8 cellular contexts compared by ENCODE assay signal in the genomic region with DNA sequence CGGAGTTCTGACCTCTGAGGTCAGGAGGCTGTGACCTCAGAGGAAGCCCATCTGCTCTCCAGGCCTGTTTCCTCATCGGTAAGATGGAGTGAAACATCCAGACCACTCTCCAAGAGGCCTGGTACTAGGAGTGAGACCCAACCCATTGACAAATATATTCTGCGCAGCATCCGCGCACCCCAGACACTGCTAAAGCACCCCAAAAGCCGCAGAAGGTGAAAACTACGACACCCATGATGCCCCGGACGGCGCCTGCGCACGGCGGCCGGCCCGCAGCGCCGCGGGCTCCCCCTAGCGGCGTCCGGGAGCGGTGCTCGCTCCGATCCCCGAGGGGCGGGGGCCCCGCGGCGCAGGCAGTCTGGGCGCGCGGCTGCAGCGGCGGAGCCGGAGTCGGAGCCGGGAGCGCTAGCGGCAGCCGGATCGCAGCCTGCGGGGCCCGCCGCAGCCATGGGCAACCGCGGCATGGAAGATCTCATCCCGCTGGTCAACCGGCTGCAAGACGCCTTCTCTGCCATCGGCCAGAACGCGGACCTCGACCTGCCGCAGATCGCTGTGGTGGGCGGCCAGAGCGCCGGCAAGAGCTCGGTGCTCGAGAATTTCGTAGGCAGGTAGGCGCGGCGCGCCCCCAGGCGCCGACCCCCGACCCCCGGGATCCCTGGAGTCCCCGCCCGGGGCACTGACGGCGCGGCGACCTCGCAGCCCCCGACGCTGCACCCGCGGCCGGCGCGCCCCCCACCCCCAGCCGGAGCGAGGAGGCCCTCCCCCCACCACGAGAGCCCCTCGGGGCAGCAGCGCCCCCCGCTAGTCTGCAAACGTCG. TPM values are rescaled to one million over a fixed set of nuclear protein-coding genes. Genes with fewer than 3 reads are reported as not detected.
DNase-seq lines count a peak whose midpoint lies in the region; ATAC-seq and TF ChIP-seq lines count a peak whose summit lies in the region.

Gene DNM1, plus strand, starts transcription at position 356 of the 818 bp plus-strand sequence. Its CDS starts 92 bp downstream, at position 448.

- no peaks in the 10 kb centered on the region for H3K9me3 ChIP-seq in PC-9 (ENCODE audit: insufficient read depth, low read depth)
- H3K9me3 ChIP-seq in naive thymus-derived CD4-positive, alpha-beta T cell (ENCODE audit: control insufficient read depth in 2 of 3, low read length in 3 of 3), result no peaks in the 10 kb centered on the region

- BruUV-seq in PC-9 (replicated peaks; lab: Mats Ljungman, UMichigan), result no TSS peak

- no peaks in the 10 kb centered on the region for H3F3A ChIP-seq in PC-9 (ENCODE audit: insufficient read depth, low read depth)

- TF ChIP-seq CTCF in PC-9 (conservative IDR thresholded peaks at IDR 0.05) (peak; percentile 60), fibroblast of mammary gland (conservative IDR thresholded peaks at IDR 0.05; ENCODE audit: control insufficient read depth, insufficient read depth, low read depth, low read length) (no peak)

- no peaks in the 10 kb centered on the region for H3K36me3 ChIP-seq in PC-9 (ENCODE audit: low read depth)
- H3K36me3 ChIP-seq in naive thymus-derived CD4-positive, alpha-beta T cell (ENCODE audit: control insufficient read depth in 2 of 3, insufficient read depth in 3 of 3, low read length in 3 of 3), result no peaks in the 10 kb centered on the region

- 0 out of 2 replicates have a peak, but pooled peaks cover 4% of the 10 kb centered on the region for H4K20me1 ChIP-seq in PC-9 (ENCODE audit: insufficient read depth)

- peaks cover 2% of the 10 kb centered on the region for H3K36me3 Mint-ChIP-seq in activated T-helper 1 cell treated with anti-CD3 and anti-CD28 coated beads, Interleukin-12 subunit alpha, Interleukin-12 subunit beta, Interleukin-2, Interleukin-4 antibody, amounts not matched to agents 30 ng/mL and 10 ng/mL and 1 ng/mL, durations not matched to agents 14 hours and 24 hours and 36 hours (ENCODE audit: low read depth)
- no peaks in the 10 kb centered on the region for H3K36me3 Mint-ChIP-seq in naive thymus-derived CD4-positive, alpha-beta T cell
- H3K36me3 Mint-ChIP-seq in stimulated activated naive B cell treated with anti-CD40 and anti-IgM and Interleukin-4, amounts not matched to agents 10 μg/mL and 1 μg/mL and 100 μg/mL, for 72 hours, result no peaks in the 10 kb centered on the region

- DNase-seq in AG20443 (ENCODE audit: low spot score) (peak; percentile 100), PC-9 (peak in 1 of 2 experiments; percentile 77), fibroblast of mammary gland (ENCODE audit: low read depth) (peak; percentile 40)
- DNase-seq in activated T-helper 1 cell treated with anti-CD3 and anti-CD28 coated beads, Interleukin-12 subunit alpha, Interleukin-12 subunit beta, Interleukin-2, Interleukin-4 antibody, amounts not matched to agents 30 ng/mL and 10 ng/mL and 1 ng/mL, durations not matched to agents 14 hours and 24 hours and 36 hours (ENCODE audit: low spot score), result peak; percentile 75
- peak; percentile 50 to 89 (median 80) for DNase-seq in naive thymus-derived CD4-positive, alpha-beta T cell
- DNase-seq in stimulated activated naive B cell treated with anti-CD40 and anti-IgM and Interleukin-4, amounts not matched to agents 10 μg/mL and 1 μg/mL and 100 μg/mL, for 72 hours, result peak; percentile 54

- H3K4me1 ChIP-seq in PC-9 (replicated peaks; ENCODE audit: insufficient read depth), result 0 out of 2 replicates have a peak, but pooled peaks cover 5% of the 10 kb centered on the region
- peaks cover 4 to 8% of the 10 kb centered on the region in 2 donors for H3K4me1 ChIP-seq in naive thymus-derived CD4-positive, alpha-beta T cell (ENCODE audit: control insufficient read depth in 2 of 2, insufficient read depth in 2 of 2, low read length in 2 of 2)

- H3K27ac ChIP-seq in PC-9, result no peak within 1 kb of the TSS
- no peak within 1 kb of the TSS for H3K27ac ChIP-seq in naive thymus-derived CD4-positive, alpha-beta T cell (ENCODE audit: low read depth, low read length)

- H3K27me3 Mint-ChIP-seq in activated T-helper 1 cell treated with anti-CD3 and anti-CD28 coated beads, Interleukin-12 subunit alpha, Interleukin-12 subunit beta, Interleukin-2, Interleukin-4 antibody, amounts not matched to agents 30 ng/mL and 10 ng/mL and 1 ng/mL, durations not matched to agents 14 hours and 24 hours and 36 hours (ENCODE audit: insufficient read depth), result peaks cover 28% of the 10 kb centered on the region
- peaks cover 0 to 34% (median 6%) of the 10 kb centered on the region in 5 donors for H3K27me3 Mint-ChIP-seq in naive thymus-derived CD4-positive, alpha-beta T cell
- H3K27me3 Mint-ChIP-seq in stimulated activated naive B cell treated with anti-CD40 and anti-IgM and Interleukin-4, amounts not matched to agents 10 μg/mL and 1 μg/mL and 100 μg/mL, for 72 hours, result peaks cover 17 to 32% of the 10 kb centered on the region in 2 donors

- H3K4me3 ChIP-seq in PC-9 (peak within 1 kb of the TSS; percentile 68), fibroblast of mammary gland (ENCODE audit: control insufficient read depth, low read depth, low read length) (peak within 1 kb of the TSS; percentile 59)
- H3K4me3 ChIP-seq in naive thymus-derived CD4-positive, alpha-beta T cell (ENCODE audit: low read length), result peak within 1 kb of the TSS; percentile 51

- H2AFZ ChIP-seq in PC-9, result peak within 1 kb of the TSS; percentile 85

- H3K4me2 ChIP-seq in PC-9, result peak within 1 kb of the TSS; percentile 89

- no peaks in the 10 kb centered on the region for H3K9me3 Mint-ChIP-seq in activated T-helper 1 cell treated with anti-CD3 and anti-CD28 coated beads, Interleukin-12 subunit alpha, Interleukin-12 subunit beta, Interleukin-2, Interleukin-4 antibody, amounts not matched to agents 30 ng/mL and 10 ng/mL and 1 ng/mL, durations not matched to agents 14 hours and 24 hours and 36 hours
- H3K9me3 Mint-ChIP-seq in naive thymus-derived CD4-positive, alpha-beta T cell, result no peaks in the 10 kb centered on the region
- no peaks in the 10 kb centered on the region for H3K9me3 Mint-ChIP-seq in stimulated activated naive B cell treated with anti-CD40 and anti-IgM and Interleukin-4, amounts not matched to agents 10 μg/mL and 1 μg/mL and 100 μg/mL, for 72 hours

- H3K27me3 ChIP-seq in PC-9 (ENCODE audit: insufficient read depth, low read depth), result no peaks in the 10 kb centered on the region
- peaks cover 0 to 5% of the 10 kb centered on the region in 2 donors for H3K27me3 ChIP-seq in naive thymus-derived CD4-positive, alpha-beta T cell (ENCODE audit: control insufficient read depth in 2 of 2, insufficient read depth in 2 of 2, low read length in 2 of 2)

- intact Hi-C loops in PC-9 (cut with micrococcal nuclease; ENCODE audit: unreplicated experiment), result no loop called here
- intact Hi-C loops in activated T-helper 1 cell treated with anti-CD3 and anti-CD28 coated beads, Interleukin-12 subunit alpha, Interleukin-12 subunit beta, Interleukin-2, Interleukin-4 antibody, amounts not matched to agents 30 ng/mL and 10 ng/mL and 1 ng/mL, durations not matched to agents 14 hours and 24 hours and 36 hours (cut with micrococcal nuclease), result loop anchor here (1.0 to 5.0 kb wide), 6 partner anchors 12 to 349 kb away; partner anchors contain the start of genes BBLN, CIZ1, GOLGA2 and SPTAN1
- intact Hi-C loops in naive thymus-derived CD4-positive, alpha-beta T cell (cut with micrococcal nuclease), result loop anchor here (1.0 to 5.0 kb wide), 7 partner anchors 12 to 254 kb away; partner anchors contain the start of genes BBLN (in 2 of the 2), CIZ1 (in 2 of the 2), ODF2 (in 1 of the 2) and SLC27A4 (in 1 of the 2)

- H3K79me2 ChIP-seq in PC-9 (ENCODE audit: low read depth), result peaks cover 8% of the 10 kb centered on the region; the same call in 1 of the 2 replicates

- H3K9me2 ChIP-seq in PC-9 (ENCODE audit: insufficient read depth), result no peaks in the 10 kb centered on the region

- peaks cover 21% of the 10 kb centered on the region for H3K4me1 Mint-ChIP-seq in activated T-helper 1 cell treated with anti-CD3 and anti-CD28 coated beads, Interleukin-12 subunit alpha, Interleukin-12 subunit beta, Interleukin-2, Interleukin-4 antibody, amounts not matched to agents 30 ng/mL and 10 ng/mL and 1 ng/mL, durations not matched to agents 14 hours and 24 hours and 36 hours (ENCODE audit: low read depth)
- peaks cover 6 to 14% (median 8%) of the 10 kb centered on the region in 7 donors for H3K4me1 Mint-ChIP-seq in naive thymus-derived CD4-positive, alpha-beta T cell
- peaks cover 9 to 18% of the 10 kb centered on the region in 2 donors for H3K4me1 Mint-ChIP-seq in stimulated activated naive B cell treated with anti-CD40 and anti-IgM and Interleukin-4, amounts not matched to agents 10 μg/mL and 1 μg/mL and 100 μg/mL, for 72 hours

- POLR2A ChIA-PET in PC-9 (lab: Charles Lee; ENCODE audit: unreplicated experiment), result interaction anchor here (0.6 to 0.7 kb wide), 2 partner anchors 10 to 27 kb away, joined by 3 to 4 read pairs; no protein-coding TSS in a partner anchor
- POLR2A ChIA-PET in naive thymus-derived CD4-positive, alpha-beta T cell (lab: Charles Lee), result interaction anchor here (0.8 kb wide), 1 partner anchor 10 kb away, joined by 3 read pairs; no protein-coding TSS in a partner anchor

- ATAC-seq in GM19025 (IDR thresholded peaks at IDR 0.05; ENCODE audit: low read depth, unreplicated experiment), result peak; percentile 74
- ATAC-seq in HG03521 (IDR thresholded peaks at IDR 0.05; ENCODE audit: unreplicated experiment), result peak; percentile 80
- ATAC-seq in naive thymus-derived CD4-positive, alpha-beta T cell, result peak; percentile 99
- peak; percentile 91 to 93 for ATAC-seq in stimulated activated naive B cell treated with anti-CD40 and anti-IgM and Interleukin-4, amounts not matched to agents 10 μg/mL and 1 μg/mL and 100 μg/mL, for 72 hours (replicated peaks)

- CTCF ChIA-PET in PC-9 (lab: Charles Lee), result interaction anchor here (0.6 kb wide), 1 partner anchor 134 kb away, joined by 17 read pairs; no protein-coding TSS in a partner anchor
- CTCF ChIA-PET in naive thymus-derived CD4-positive, alpha-beta T cell (lab: Charles Lee), result no interaction called here

- H3K27ac Mint-ChIP-seq in activated T-helper 1 cell treated with anti-CD3 and anti-CD28 coated beads, Interleukin-12 subunit alpha, Interleukin-12 subunit beta, Interleukin-2, Interleukin-4 antibody, amounts not matched to agents 30 ng/mL and 10 ng/mL and 1 ng/mL, durations not matched to agents 14 hours and 24 hours and 36 hours, result peak within 1 kb of the TSS; percentile 83
- peak within 1 kb of the TSS in 7 of 9 donors; percentile 3 to 84 (median 73) for H3K27ac Mint-ChIP-seq in naive thymus-derived CD4-positive, alpha-beta T cell
- peak within 1 kb of the TSS; percentile 20 for H3K27ac Mint-ChIP-seq in stimulated activated naive B cell treated with anti-CD40 and anti-IgM and Interleukin-4, amounts not matched to agents 10 μg/mL and 1 μg/mL and 100 μg/mL, for 72 hours

- peak within 1 kb of the TSS; percentile 78 for H3K4me3 Mint-ChIP-seq in activated T-helper 1 cell treated with anti-CD3 and anti-CD28 coated beads, Interleukin-12 subunit alpha, Interleukin-12 subunit beta, Interleukin-2, Interleukin-4 antibody, amounts not matched to agents 30 ng/mL and 10 ng/mL and 1 ng/mL, durations not matched to agents 14 hours and 24 hours and 36 hours
- H3K4me3 Mint-ChIP-seq in naive thymus-derived CD4-positive, alpha-beta T cell, result peak within 1 kb of the TSS; percentile 63 to 83 (median 76)
- peak within 1 kb of the TSS; percentile 73 to 76 for H3K4me3 Mint-ChIP-seq in stimulated activated naive B cell treated with anti-CD40 and anti-IgM and Interleukin-4, amounts not matched to agents 10 μg/mL and 1 μg/mL and 100 μg/mL, for 72 hours

RNA-seq across cellular contexts. Expression of gene DNM1, which starts in this region (rescaled TPM):
- total RNA-seq in PC-9 (2021), result 134 and 148 TPM in 2 replicates
- total RNA-seq in activated T-helper 1 cell treated with anti-CD3 and anti-CD28 coated beads, Interleukin-12 subunit alpha, Interleukin-12 subunit beta, Interleukin-2, Interleukin-4 antibody, amounts not matched to agents 30 ng/mL and 10 ng/mL and 1 ng/mL, durations not matched to agents 14 hours and 24 hours and 36 hours, result 1.4 and 1.8 TPM in 2 replicates
- 1 to 10 TPM in 2 of 5 experiments, under 1 TPM in 3; 0.24 to 2.0 (median 0.94) TPM for total RNA-seq in naive thymus-derived CD4-positive, alpha-beta T cell
- polyA plus RNA-seq in naive thymus-derived CD4-positive, alpha-beta T cell, result under 1 TPM in 1 of 2 donors, not detected in 1; 0.24 TPM

Comparison
In these comparisons a context has a peak if more than half of its experiments do, and no peak if none do; other contexts are left out.
1. RNA of gene DNM1 (total RNA-seq): 134 to 148 TPM in PC-9; 1.4 to 1.8 TPM in activated T-helper 1 cell treated with anti-CD3 and anti-CD28 coated beads, Interleukin-12 subunit alpha, Interleukin-12 subunit beta, Interleukin-2, Interleukin-4 antibody, amounts not matched to agents 30 ng/mL and 10 ng/mL and 1 ng/mL, durations not matched to agents 14 hours and 24 hours and 36 hours and 0.24 to 2.0 TPM in naive thymus-derived CD4-positive, alpha-beta T cell; every median in the first group is over 10 times any median in the second.
2. H3K27ac Mint-ChIP-seq: peak in every context shown above with its lines; median percentile 83 in activated T-helper 1 cell treated with anti-CD3 and anti-CD28 coated beads, Interleukin-12 subunit alpha, Interleukin-12 subunit beta, Interleukin-2, Interleukin-4 antibody, amounts not matched to agents 30 ng/mL and 10 ng/mL and 1 ng/mL, durations not matched to agents 14 hours and 24 hours and 36 hours; 73 in naive thymus-derived CD4-positive, alpha-beta T cell; 20 in stimulated activated naive B cell treated with anti-CD40 and anti-IgM and Interleukin-4, amounts not matched to agents 10 μg/mL and 1 μg/mL and 100 μg/mL, for 72 hours.
3. Peak in every context shown above with its lines, with median percentiles within 50 percentile points of each other: ATAC-seq, H3K4me3 ChIP-seq and H3K4me3 Mint-ChIP-seq.